In the genomic region with DNA sequence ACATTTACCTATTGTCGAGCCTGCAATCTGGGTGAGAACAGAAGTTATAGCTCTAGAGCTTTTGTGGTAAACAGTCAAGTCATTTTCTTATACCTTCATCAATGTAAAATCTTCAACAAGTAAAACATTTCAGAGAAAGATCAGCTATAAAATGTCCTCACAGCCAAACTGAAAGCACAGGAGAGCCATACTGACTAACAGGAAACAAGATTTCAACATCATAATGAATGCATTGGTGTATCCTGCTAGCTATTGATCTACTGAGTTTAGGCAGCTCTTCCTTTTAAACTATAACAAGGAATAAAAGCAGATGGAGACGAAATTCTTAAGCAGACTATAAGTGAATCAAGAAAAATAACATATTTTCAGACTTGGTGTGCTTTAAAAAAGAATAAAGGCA, we compare ENCODE assay signal across 16 cellular contexts.
"Had no signal": no experiment of that assay in that cellular context is flagged by ENCODE, and none has a peak within 500 bp of the region (broad histone marks: within the 10 kb centered on the region; RNA-seq: fewer than 3 reads in every experiment).

No MANE protein-coding gene starts in this region.

- ATAC-seq: activated CD8-positive, alpha-beta memory T cell treated with anti-CD3 and anti-CD28 coated beads, Interleukin-2, amount 10 ng/mL, durations not matched to agents 7 days and 5 days; left cardiac atrium; natural killer cell; stimulated activated naive CD8-positive, alpha-beta T cell treated with anti-CD3 and anti-CD28 coated beads, Interleukin-15, Interleukin-2, amounts not matched to agents 100 U/mL and 50 U/mL, for 24 hours had no signal

- H3K36me3 ChIP-seq: colonic mucosa, tibial nerve, vagina had no signal

- H3K9me3 ChIP-seq: colonic mucosa, vagina had no signal

- H3K4me2 ChIP-seq: hepatocyte had no signal

- H3K79me2 ChIP-seq: hepatocyte had no signal

- H2AFZ ChIP-seq: hepatocyte had no signal

- DNase-seq: activated B cell treated with CpG ODN at 0.5 μM for 24 hours; activated CD4-positive, alpha-beta memory T cell treated with anti-CD3 and anti-CD28 coated beads for 36 hours; activated CD4-positive, alpha-beta T cell treated with anti-CD3 and anti-CD28 coated beads for 4 hours; activated CD8-positive, alpha-beta memory T cell treated with anti-CD3 and anti-CD28 coated beads, Interleukin-2, amount 10 ng/mL, durations not matched to agents 7 days and 5 days; amniotic stem cell; central memory CD4-positive, alpha-beta T cell; colonic mucosa; erythroblast; left cardiac atrium; natural killer cell; nucleus accumbens; stimulated activated CD4-positive, alpha-beta T cell treated with anti-CD3 and anti-CD28 coated beads, Interleukin-2, amount 100 ng/mL, for 24 hours; stimulated activated naive CD8-positive, alpha-beta T cell treated with anti-CD3 and anti-CD28 coated beads, Interleukin-15, Interleukin-2, amounts not matched to agents 100 U/mL and 50 U/mL, for 24 hours had no signal

- H3K27me3 ChIP-seq: colonic mucosa, hepatocyte, tibial nerve, vagina had no signal

- H3K27ac ChIP-seq: colonic mucosa, hepatocyte, tibial nerve, vagina had no signal

- H3K4me3 ChIP-seq: colonic mucosa, hepatocyte, tibial nerve, vagina had no signal

- H3K4me1 ChIP-seq: colonic mucosa, vagina had no signal
